In genomic region chr17:2595736-2596135, GRCh38 we compare ENCODE assay signal across 9 cellular contexts. TPM values are rescaled to one million over a fixed set of nuclear protein-coding genes. Genes with fewer than 3 reads are reported as not detected.
A peak's percentile ranks its signal among the peaks of the same experiment; 100 is the strongest.
DNase-seq lines count a peak whose midpoint lies in the region; ATAC-seq and TF ChIP-seq lines count a peak whose summit lies in the region.
"Had no signal": no experiment of that assay in that cellular context is flagged by ENCODE, and none has a peak within 500 bp of the region (broad histone marks: within the 10 kb centered on the region; RNA-seq: fewer than 3 reads in every experiment).

No MANE protein-coding gene starts in this region.

- no peaks in the 10 kb centered on the region for H3K27me3 ChIP-seq in HUES64 (ENCODE audit: insufficient read depth, low read length)

- peaks cover 4% of the 10 kb centered on the region; the same call in 1 of the 2 replicates for H3K36me3 ChIP-seq in HUES64 (ENCODE audit: insufficient read depth, low read length)
- no peaks in the 10 kb centered on the region for H3K36me3 ChIP-seq in mucosa of descending colon (ENCODE audit: low read depth)

- H3K36me3 Mint-ChIP-seq in brain, result peaks cover 22% of the 10 kb centered on the region
- H3K36me3 Mint-ChIP-seq in mesothelial cell of epicardium, result peaks cover 1% of the 10 kb centered on the region

- TF ChIP-seq CTCF in AG09309 (IDR thresholded peaks at IDR 0.05; ENCODE audit: control insufficient read depth, insufficient read depth, low read depth, low read length, missing control alignments) (no peak), brain (conservative IDR thresholded peaks at IDR 0.05) (no peak), mesothelial cell of epicardium (IDR thresholded peaks at IDR 0.05; ENCODE audit: unreplicated experiment) (no peak), mucosa of descending colon (IDR thresholded peaks at IDR 0.05) (no peak)

- DNase-seq in AG09309 (ENCODE audit: low read depth) (no peak), mesothelial cell of epicardium (ENCODE audit: low spot score in 2 of 2, unreplicated experiment in 2 of 2) (no peak), iPS-NIHi7 (ENCODE audit: extremely low spot score) (no peak), mucosa of descending colon (no peak), NCI-H526 (lab: John Stamatoyannopoulos, UW) (no peak), NK-92 (lab: John Stamatoyannopoulos, UW; ENCODE audit: unreplicated experiment) (no peak)
- DNase-seq: NK-92 treated with Interleukin-12 subunit alpha and Interleukin-12 subunit beta, amount 100 ng/mL, for 24 hours had no signal

- H3K9ac ChIP-seq in HUES64 (ENCODE audit: low read depth, low read length), result peak overlapping the region; percentile 91; the same call in 1 of the 2 replicates

- H3K4me1 ChIP-seq in HUES64 (ENCODE audit: insufficient read depth, low read length) (peaks cover 26% of the 10 kb centered on the region), mucosa of descending colon (ENCODE audit: low read depth) (peaks cover 33% of the 10 kb centered on the region)

- H3K4me1 Mint-ChIP-seq in brain, result peaks cover 45% of the 10 kb centered on the region
- peaks cover 39% of the 10 kb centered on the region for H3K4me1 Mint-ChIP-seq in mesothelial cell of epicardium

- no peak overlapping the region for H3K27ac ChIP-seq in HUES64 (ENCODE audit: low read depth, low read length)

- H3K4me3 Mint-ChIP-seq in brain (peak overlapping the region; percentile 95 to 100 (median 98)), mesothelial cell of epicardium (peak overlapping the region; percentile 97)

- ATAC-seq in mucosa of descending colon, result no peak

- H3K27ac Mint-ChIP-seq in brain (peak overlapping the region; percentile 94 to 99 (median 97)), mesothelial cell of epicardium (peak overlapping the region; percentile 5)

- intact Hi-C loops in mucosa of descending colon (cut with DNase I, micrococcal nuclease), result no loop called here

- H3K9me3 ChIP-seq in HUES64 (ENCODE audit: insufficient read depth, low read depth, low read length) (no peaks in the 10 kb centered on the region), mucosa of descending colon (no peaks in the 10 kb centered on the region)

- H3K27me3 Mint-ChIP-seq in brain, result peaks cover 9% of the 10 kb centered on the region
- H3K27me3 Mint-ChIP-seq in mesothelial cell of epicardium (ENCODE audit: low read depth), result no peaks in the 10 kb centered on the region

- WGBS in HUES64, result 63% methylated on average over 3 of the region's 4 CpGs

- H3K9me3 Mint-ChIP-seq in brain, result peaks cover 0 to 2% (median 0%) of the 10 kb centered on the region in 5 experiments
- H3K9me3 Mint-ChIP-seq in mesothelial cell of epicardium, result no peaks in the 10 kb centered on the region

- peak overlapping the region; percentile 98 for H3K4me3 ChIP-seq in AG09309 (ENCODE audit: control insufficient read depth, low read depth, low read length)
- H3K4me3 ChIP-seq in HUES64 (ENCODE audit: low read length), result peak overlapping the region; percentile 93
- no peak overlapping the region for H3K4me3 ChIP-seq in mucosa of descending colon

RNA-seq across cellular contexts. Expression of gene PAFAH1B1, which starts 2.3 kb away (rescaled TPM):
- polyA plus RNA-seq in HUES64 (2013, experiment 1 of 2), result 87.0 TPM
- polyA plus RNA-seq in HUES64 (2013, experiment 2 of 2), result 89.8 TPM
- 74.2 TPM for polyA plus RNA-seq in brain (ENCODE audit: insufficient read depth, low read depth, low replicate concordance)
- 141 to 151 TPM (median 144 TPM) in 3 replicates for total RNA-seq in mesothelial cell of epicardium
- 100 to 1,000 TPM; 108 to 142 (median 112) TPM for total RNA-seq in mucosa of descending colon
